ENCODE assay signal across 1 cellular context in genomic region chr2:231039821-231040364, GRCh38.
TF ChIP-seq lines count a peak whose summit lies in the region.

No MANE protein-coding gene starts in this region.

TF ChIP-seq in HepG2, 621 proteins besides CTCF, POLR2A, EP300 and RAD21 (continued from another document and continues in another):
- TF ChIP-seq REST (IDR thresholded peaks at IDR 0.05; ENCODE audit: borderline replicate concordance in 1 of 2, low read depth in 1 of 2, low read length in 2 of 2) = no peak; a peak in 1 of 4 replicates
- peak; percentile 96 for TF ChIP-seq ZMYM3 (CRISPR knock-in tag; IDR thresholded peaks at IDR 0.05)
- TF ChIP-seq ARID2 (CRISPR knock-in tag; IDR thresholded peaks at IDR 0.05; ENCODE audit: borderline replicate concordance) = no peak
- no peak for TF ChIP-seq ZBTB42 (CRISPR knock-in tag; IDR thresholded peaks at IDR 0.05)
- no peak for TF ChIP-seq TCF12 (IDR thresholded peaks at IDR 0.05)
- no peak for TF ChIP-seq TCF12 (CRISPR knock-in tag; IDR thresholded peaks at IDR 0.05)
- TF ChIP-seq ZNF44 (CRISPR knock-in tag; IDR thresholded peaks at IDR 0.05) = no peak
- TF ChIP-seq SMAD9 (CRISPR knock-in tag; IDR thresholded peaks at IDR 0.05) = no peak
- no peak for TF ChIP-seq ZNF83 (CRISPR knock-in tag; IDR thresholded peaks at IDR 0.05; ENCODE audit: borderline replicate concordance)
- peak; percentile 34; the same call in 1 of the 2 replicates for TF ChIP-seq RBFOX2 (IDR thresholded peaks at IDR 0.05; ENCODE audit: low read depth, low read length)
- TF ChIP-seq AKAP8 (CRISPR knock-in tag; IDR thresholded peaks at IDR 0.05) = peak; percentile 84
- TF ChIP-seq GTF2F1 (IDR thresholded peaks at IDR 0.05; ENCODE audit: low read length) = no peak
- TF ChIP-seq THAP8 (CRISPR knock-in tag; IDR thresholded peaks at IDR 0.05; ENCODE audit: borderline replicate concordance) = no peak
- TF ChIP-seq BRD4 (CRISPR knock-in tag; IDR thresholded peaks at IDR 0.05) = no peak; the same call in 1 of the 2 replicates
- no peak for TF ChIP-seq ZNF382 (CRISPR knock-in tag; IDR thresholded peaks at IDR 0.05; ENCODE audit: borderline replicate concordance)
- TF ChIP-seq CREBL2 (CRISPR knock-in tag; IDR thresholded peaks at IDR 0.05; ENCODE audit: borderline replicate concordance) = no peak
- TF ChIP-seq E2F1 (CRISPR knock-in tag; IDR thresholded peaks at IDR 0.05) = no peak
- TF ChIP-seq HNF4A (CRISPR knock-in tag; IDR thresholded peaks at IDR 0.05) = peak; percentile 79
- TF ChIP-seq ZBTB37 (CRISPR knock-in tag; IDR thresholded peaks at IDR 0.05) = no peak
- no peak for TF ChIP-seq KLF11 (CRISPR knock-in tag; IDR thresholded peaks at IDR 0.05)
- no peak for TF ChIP-seq MED8 (CRISPR knock-in tag; IDR thresholded peaks at IDR 0.05; ENCODE audit: insufficient replicate concordance)
- no peak for TF ChIP-seq HMGXB3 (CRISPR knock-in tag; IDR thresholded peaks at IDR 0.05; ENCODE audit: borderline replicate concordance)
- TF ChIP-seq GRHL1 (CRISPR knock-in tag; conservative IDR thresholded peaks at IDR 0.05) = no peak
- TF ChIP-seq ZNF652 (CRISPR knock-in tag; IDR thresholded peaks at IDR 0.05; ENCODE audit: borderline replicate concordance, low read depth) = no peak
- no peak for TF ChIP-seq MED13 (CRISPR knock-in tag; IDR thresholded peaks at IDR 0.05)
- TF ChIP-seq POLR2AphosphoS5 (IDR thresholded peaks at IDR 0.05; ENCODE audit: low read depth, low read length) = no peak
- no peak for TF ChIP-seq CC2D1A (CRISPR knock-in tag; IDR thresholded peaks at IDR 0.05)
- TF ChIP-seq CBX2 (IDR thresholded peaks at IDR 0.05; ENCODE audit: low read depth, low read length) = no peak
- no peak for TF ChIP-seq CBX2 (CRISPR knock-in tag; IDR thresholded peaks at IDR 0.05; ENCODE audit: low read depth)
- no peak for TF ChIP-seq KAT7 (CRISPR knock-in tag; IDR thresholded peaks at IDR 0.05; ENCODE audit: borderline replicate concordance)
- TF ChIP-seq BRCA1 (CRISPR knock-in tag; IDR thresholded peaks at IDR 0.05) = no peak
- no peak for TF ChIP-seq RFX5 (IDR thresholded peaks at IDR 0.05; ENCODE audit: low read depth, low read length)
- TF ChIP-seq ZNF468 (CRISPR knock-in tag; IDR thresholded peaks at IDR 0.05) = no peak
- TF ChIP-seq SAP130 (CRISPR knock-in tag; IDR thresholded peaks at IDR 0.05; ENCODE audit: low read depth) = peak; percentile 55
- TF ChIP-seq PBX2 (CRISPR knock-in tag; IDR thresholded peaks at IDR 0.05) = no peak
- no peak for TF ChIP-seq SMAD1 (CRISPR knock-in tag; IDR thresholded peaks at IDR 0.05; ENCODE audit: borderline replicate concordance, low read depth)
- TF ChIP-seq ESRRA (CRISPR knock-in tag; IDR thresholded peaks at IDR 0.05; ENCODE audit: low read depth) = 0 out of 2 replicates have a peak, but pooled peaks have one; percentile 55
- TF ChIP-seq U2AF2 (IDR thresholded peaks at IDR 0.05; ENCODE audit: low read depth, low read length) = no peak
- no peak for TF ChIP-seq RFX1 (IDR thresholded peaks at IDR 0.05)
- no peak for TF ChIP-seq FOXK1 (CRISPR knock-in tag; IDR thresholded peaks at IDR 0.05; ENCODE audit: borderline replicate concordance, low read depth)
- TF ChIP-seq SRSF1 (optimal IDR thresholded peaks at IDR 0.05; ENCODE audit: low read depth, low read length) = no peak
- TF ChIP-seq ZFP41 (CRISPR knock-in tag; IDR thresholded peaks at IDR 0.05; ENCODE audit: borderline replicate concordance) = no peak
- no peak for TF ChIP-seq ZSCAN5A (CRISPR knock-in tag; IDR thresholded peaks at IDR 0.05; ENCODE audit: borderline replicate concordance)
- no peak for TF ChIP-seq GPN1 (CRISPR knock-in tag; IDR thresholded peaks at IDR 0.05; ENCODE audit: borderline replicate concordance)
- TF ChIP-seq RARG (CRISPR knock-in tag; IDR thresholded peaks at IDR 0.05; ENCODE audit: low read depth) = no peak
- no peak for TF ChIP-seq NRL (CRISPR knock-in tag; IDR thresholded peaks at IDR 0.05; ENCODE audit: borderline replicate concordance)
- TF ChIP-seq GLI4 (CRISPR knock-in tag; IDR thresholded peaks at IDR 0.05; ENCODE audit: borderline replicate concordance) = no peak
- TF ChIP-seq ZNF280B (CRISPR knock-in tag; IDR thresholded peaks at IDR 0.05; ENCODE audit: borderline replicate concordance) = no peak
- no peak for TF ChIP-seq HNRNPK (IDR thresholded peaks at IDR 0.05; ENCODE audit: low read depth, low read length, poor library complexity, severe bottlenecking)
- no peak for TF ChIP-seq ZNF274 (CRISPR knock-in tag; IDR thresholded peaks at IDR 0.05)
- TF ChIP-seq HNRNPH1 (optimal IDR thresholded peaks at IDR 0.05; ENCODE audit: low read depth, low read length) = no peak
- peak; percentile 53; the same call in 1 of the 2 replicates for TF ChIP-seq NCOR1 (IDR thresholded peaks at IDR 0.05; ENCODE audit: borderline replicate concordance, low read length)
- TF ChIP-seq ZFY (CRISPR knock-in tag; IDR thresholded peaks at IDR 0.05) = 0 out of 2 replicates have a peak, but pooled peaks have one; percentile 7
- no peak for TF ChIP-seq ZNF570 (CRISPR knock-in tag; IDR thresholded peaks at IDR 0.05; ENCODE audit: borderline replicate concordance)
